ENCODE assay signal across 17 cellular contexts in the genomic region with DNA sequence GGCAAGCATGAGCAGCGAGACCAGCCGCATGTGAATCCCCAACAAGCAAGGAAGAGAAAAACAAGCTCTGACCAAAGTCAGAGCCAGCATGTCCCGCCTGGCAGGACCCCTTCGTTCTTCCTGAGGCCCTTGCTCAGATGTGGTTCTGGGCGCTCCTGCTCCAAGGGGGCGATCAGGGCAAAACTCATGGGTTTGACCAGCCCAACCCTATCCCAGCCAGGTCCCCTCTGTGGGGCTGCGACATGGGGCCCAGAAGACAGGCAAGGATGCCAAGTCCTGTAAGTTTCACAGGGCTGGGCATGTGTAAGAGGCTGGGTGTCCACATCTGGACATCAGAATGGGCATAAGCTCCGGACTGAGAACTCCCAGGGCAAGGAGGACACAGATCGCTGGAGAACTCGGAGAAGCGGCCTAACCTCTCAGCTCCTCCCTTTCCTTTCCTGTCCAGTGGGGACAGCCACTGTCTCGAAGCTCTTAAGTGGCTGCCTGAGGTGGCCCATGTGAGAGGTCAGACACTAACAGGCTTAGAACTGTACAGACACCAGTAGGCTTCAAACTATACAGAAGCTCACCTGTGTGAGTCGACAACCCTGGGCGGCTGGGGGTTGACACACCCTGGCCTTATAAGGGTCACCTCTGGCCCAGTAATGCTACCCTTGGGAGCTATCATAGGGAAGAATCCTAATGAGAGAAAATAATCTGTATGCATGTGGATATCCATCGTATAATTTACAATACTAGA. TPM values are rescaled to one million over a fixed set of nuclear protein-coding genes. Genes with fewer than 3 reads are reported as not detected.
A peak's percentile ranks its signal among the peaks of the same experiment; 100 is the strongest.
DNase-seq lines count a peak whose midpoint lies in the region; ATAC-seq, FAIRE-seq and TF ChIP-seq lines count a peak whose summit lies in the region.
"Had no signal": no experiment of that assay in that cellular context is flagged by ENCODE, and none has a peak within 500 bp of the region (broad histone marks: within the 10 kb centered on the region; RNA-seq: fewer than 3 reads in every experiment).

No MANE protein-coding gene starts in this region.

- H3K4me1 ChIP-seq in GM23248 (ENCODE audit: insufficient read depth) (peaks cover 31% of the 10 kb centered on the region), stomach smooth muscle (ENCODE audit: control insufficient read depth, insufficient read depth, low read length) (peaks cover 30% of the 10 kb centered on the region)
- H3K4me1 ChIP-seq: breast epithelium had no signal

- no peaks in the 10 kb centered on the region for H4K20me1 ChIP-seq in GM23248 (ENCODE audit: insufficient read depth)

- H3K27me3 ChIP-seq in GM23248 (replicated peaks; ENCODE audit: insufficient read depth) (no peaks in the 10 kb centered on the region), stomach smooth muscle (ENCODE audit: control insufficient read depth in 1 of 2, insufficient read depth in 2 of 2, low read length in 2 of 2) (no peaks in the 10 kb centered on the region)
- H3K27me3 ChIP-seq: breast epithelium had no signal

- H3K36me3 ChIP-seq in GM23248 (ENCODE audit: low read depth) (no peaks in the 10 kb centered on the region), stomach smooth muscle (ENCODE audit: control insufficient read depth in 2 of 2, insufficient read depth in 2 of 2, low read length in 2 of 2) (peaks cover 0 to 5% of the 10 kb centered on the region in 2 donors)
- H3K36me3 ChIP-seq: breast epithelium had no signal

- peaks cover 19% of the 10 kb centered on the region for H3K79me2 ChIP-seq in GM23248 (ENCODE audit: insufficient read depth)

- no peak overlapping the region for H3K4me2 ChIP-seq in GM23248 (ENCODE audit: unreplicated experiment)

- ATAC-seq in GM19467 (IDR thresholded peaks at IDR 0.05; ENCODE audit: unreplicated experiment): no peak
- ATAC-seq: left colon had no signal

- in situ Hi-C loops in GM23248 (cut with MboI): no loop called here

- 81 to 84% methylated on average over 15 of the region's 15 CpGs for WGBS in GM23248 (ENCODE audit: low coverage in 1 of 2, low lambda C conversion rate in 2 of 2, missing lambda C conversion rate in 2 of 2), 2 experiments

- peaks cover 26% of the 10 kb centered on the region for H3F3A ChIP-seq in GM23248 (ENCODE audit: insufficient read depth)

- H3K27ac ChIP-seq in GM23248: peak overlapping the region; percentile 91; the same call in 1 of the 2 replicates
- H3K27ac ChIP-seq in angular gyrus (ENCODE audit: low read depth, low read length): peak overlapping the region; percentile 8
- H3K27ac ChIP-seq in stomach smooth muscle (ENCODE audit: low read length): peak overlapping the region; percentile 83
- H3K27ac ChIP-seq: VCaP had no signal

- no peaks in the 10 kb centered on the region for H3K9me2 ChIP-seq in GM23248 (ENCODE audit: insufficient read depth)

- H3K4me3 Mint-ChIP-seq in mesothelial cell of epicardium: no peak overlapping the region
- no peak overlapping the region for H3K4me3 Mint-ChIP-seq in activated CD4-positive, alpha-beta T cell treated with anti-CD3 and anti-CD28 coated beads, Interleukin-2, amount 10 ng/mL, durations not matched to agents 7 days and 5 days
- H3K4me3 Mint-ChIP-seq: naive B cell had no signal

- no peaks in the 10 kb centered on the region for H3K9me3 Mint-ChIP-seq in mesothelial cell of epicardium
- peaks cover 3% of the 10 kb centered on the region for H3K9me3 Mint-ChIP-seq in activated CD4-positive, alpha-beta T cell treated with anti-CD3 and anti-CD28 coated beads, Interleukin-2, amount 10 ng/mL, durations not matched to agents 7 days and 5 days

- H3K27ac Mint-ChIP-seq in mesothelial cell of epicardium: peak overlapping the region; percentile 67
- H3K27ac Mint-ChIP-seq in activated CD4-positive, alpha-beta T cell treated with anti-CD3 and anti-CD28 coated beads, Interleukin-2, amount 10 ng/mL, durations not matched to agents 7 days and 5 days: no peak overlapping the region

- H3K9me3 ChIP-seq in GM23248 (ENCODE audit: low read depth) (no peaks in the 10 kb centered on the region), stomach smooth muscle (ENCODE audit: control insufficient read depth in 2 of 2, low read length in 2 of 2) (no peaks in the 10 kb centered on the region)
- H3K9me3 ChIP-seq: breast epithelium had no signal

- no peak for TF ChIP-seq POLR2A in GM12892 (IDR thresholded peaks at IDR 0.05; ENCODE audit: low read depth, low read length)

- H3K4me3 ChIP-seq in GM23248 (no peak overlapping the region), stomach smooth muscle (ENCODE audit: low read length in 2 of 2) (peak overlapping the region in 1 of 2 donors; percentile 35)
- H3K4me3 ChIP-seq: breast epithelium had no signal

- CTCF ChIA-PET in activated CD4-positive, alpha-beta T cell treated with anti-CD3 and anti-CD28 coated beads, Interleukin-2, amount 10 ng/mL, durations not matched to agents 7 days and 5 days (lab: Charles Lee): interaction anchor here (0.9 to 1.2 kb wide), 2 partner anchors 36 to 49 kb away, joined by 3 to 5 read pairs; partner anchors contain the start of gene XXYLT1

- no peak for FAIRE-seq in GM12892 (lab: Jason Lieb, UNC)
- FAIRE-seq: D721Med had no signal

- no peak overlapping the region for H2AFZ ChIP-seq in GM23248

- DNase-seq in GM23248 (no peak), mesothelial cell of epicardium (ENCODE audit: low spot score in 2 of 2, unreplicated experiment in 2 of 2) (peak in 1 of 2 experiments; percentile 28), GM12892 (ENCODE audit: insufficient read length) (no peak)
- no peak for DNase-seq in stimulated activated CD4-positive, alpha-beta T cell treated with anti-CD3 and anti-CD28 coated beads, Interleukin-4, amount 100 ng/mL, for 24 hours
- DNase-seq in activated CD4-positive, alpha-beta T cell treated with anti-CD3 and anti-CD28 coated beads, Interleukin-2, amount 10 ng/mL, durations not matched to agents 7 days and 5 days: no peak
- DNase-seq: activated naive CD4-positive, alpha-beta T cell; naive B cell; NCI-H1092 treated with DMSO at 0.1 percent for 48 hours; NCI-H2171; stimulated activated CD4-positive, alpha-beta T cell treated with anti-CD3 and anti-CD28 coated beads, Interleukin-2, amount 100 ng/mL, for 24 hours had no signal

- peaks cover 14% of the 10 kb centered on the region for H3K36me3 Mint-ChIP-seq in mesothelial cell of epicardium
- peaks cover 5% of the 10 kb centered on the region for H3K36me3 Mint-ChIP-seq in activated CD4-positive, alpha-beta T cell treated with anti-CD3 and anti-CD28 coated beads, Interleukin-2, amount 10 ng/mL, durations not matched to agents 7 days and 5 days (ENCODE audit: low read depth)
- H3K36me3 Mint-ChIP-seq: naive B cell had no signal

- peaks cover 8% of the 10 kb centered on the region for H3K4me1 Mint-ChIP-seq in mesothelial cell of epicardium
- peaks cover 7% of the 10 kb centered on the region for H3K4me1 Mint-ChIP-seq in activated CD4-positive, alpha-beta T cell treated with anti-CD3 and anti-CD28 coated beads, Interleukin-2, amount 10 ng/mL, durations not matched to agents 7 days and 5 days

- H3K27me3 Mint-ChIP-seq in mesothelial cell of epicardium (ENCODE audit: low read depth): no peaks in the 10 kb centered on the region
- no peaks in the 10 kb centered on the region for H3K27me3 Mint-ChIP-seq in activated CD4-positive, alpha-beta T cell treated with anti-CD3 and anti-CD28 coated beads, Interleukin-2, amount 10 ng/mL, durations not matched to agents 7 days and 5 days
- H3K27me3 Mint-ChIP-seq: naive B cell had no signal

- H3K9ac ChIP-seq in GM23248 (no peak overlapping the region), stomach smooth muscle (ENCODE audit: low read length in 2 of 2) (peak overlapping the region; percentile 10 to 47)

- TF ChIP-seq CTCF in mesothelial cell of epicardium (IDR thresholded peaks at IDR 0.05; ENCODE audit: unreplicated experiment): no peak

- POLR2A ChIA-PET in activated CD4-positive, alpha-beta T cell treated with anti-CD3 and anti-CD28 coated beads, Interleukin-2, amount 10 ng/mL, durations not matched to agents 7 days and 5 days (lab: Charles Lee): no interaction called here

RNA-seq across cellular contexts. Expression of gene XXYLT1, which starts 48.9 kb away (rescaled TPM):
- 42.4 and 44.7 TPM in 2 replicates for total RNA-seq in GM23248 (2014; rRNA removed; shearing (Covaris generic))
- 22.8 and 24.3 TPM in 2 replicates for polyA plus RNA-seq in GM23248 (2016; fragmentation: Nextera tagmentation; extraction: Ambion mirVana)
- 41.2 to 42.9 TPM (median 41.9 TPM) in 3 replicates for total RNA-seq in mesothelial cell of epicardium
- 1 to 10 TPM; 7.7 to 7.8 TPM for total RNA-seq in activated CD4-positive, alpha-beta T cell treated with anti-CD3 and anti-CD28 coated beads, Interleukin-2, amount 10 ng/mL, durations not matched to agents 7 days and 5 days
- polyA plus RNA-seq in GM12892 (2012; ENCODE audit: missing spikeins): 4.8 TPM

Comparison
In these comparisons a context has a peak if more than half of its experiments do, and no peak if none do; other contexts are left out.
1. H3K27ac ChIP-seq: peak in every context shown above with its lines; median percentile 91 in GM23248; 83 in stomach smooth muscle; 8 in angular gyrus.